ENCODE assay signal across 2 cellular contexts in the genomic region with DNA sequence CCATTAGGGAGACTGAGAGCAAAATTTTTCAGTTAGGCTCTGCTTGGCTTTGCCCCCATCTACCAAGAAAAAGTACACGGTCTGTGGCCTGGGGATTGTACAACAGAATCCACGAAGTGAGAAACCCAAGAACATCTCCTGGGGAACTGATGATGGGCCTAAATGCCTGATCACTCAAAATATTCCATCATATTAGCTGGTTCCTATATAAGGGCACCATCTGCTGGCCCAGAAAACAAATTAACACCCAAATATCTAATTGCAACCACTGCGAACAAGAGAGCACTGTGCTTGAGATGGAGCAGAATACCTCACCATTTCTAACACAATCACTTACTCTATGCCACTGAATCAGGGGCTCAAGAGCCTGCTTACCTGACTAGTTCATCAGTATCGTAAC.
TF ChIP-seq lines count a peak whose summit lies in the region.

No MANE protein-coding gene starts in this region.

TF ChIP-seq in liver, 16 proteins besides CTCF, POLR2A, EP300 and RAD21:
- TF ChIP-seq ZBTB33 (IDR thresholded peaks at IDR 0.05) (no peak), TAF1 (conservative IDR thresholded peaks at IDR 0.05) (no peak)

TF ChIP-seq in HepG2, 621 proteins besides CTCF, POLR2A, EP300 and RAD21:
- TF ChIP-seq ZBTB3 (CRISPR knock-in tag; IDR thresholded peaks at IDR 0.05; ENCODE audit: borderline replicate concordance, low read depth) (no peak), FOXA1 (IDR thresholded peaks at IDR 0.05) (no peak), FOXA1 (CRISPR knock-in tag; IDR thresholded peaks at IDR 0.05) (no peak), ZNF280B (CRISPR knock-in tag; IDR thresholded peaks at IDR 0.05; ENCODE audit: borderline replicate concordance) (no peak), CHCHD3 (CRISPR knock-in tag; IDR thresholded peaks at IDR 0.05) (no peak), ZNF546 (CRISPR knock-in tag; conservative IDR thresholded peaks at IDR 0.05) (no peak)
